ENCODE assay signal across 3 cellular contexts in the genomic region with DNA sequence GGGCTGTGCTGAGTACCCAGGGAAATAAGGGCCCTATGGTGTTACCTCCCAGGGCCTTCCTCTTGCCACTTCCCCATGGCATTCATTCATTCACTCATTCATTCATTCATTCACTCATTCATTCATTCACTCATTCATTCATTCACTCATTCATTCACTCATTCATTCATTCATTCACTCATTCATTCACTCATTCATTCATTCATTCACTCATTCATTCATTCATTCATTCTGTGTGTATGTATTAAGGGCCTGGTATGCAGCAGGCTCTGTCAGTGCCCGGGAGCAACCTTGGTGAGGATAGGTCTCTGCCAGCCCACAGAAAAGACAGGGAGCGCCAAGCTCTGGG.
TF ChIP-seq lines count a peak whose summit lies in the region.

No MANE protein-coding gene starts in this region.

TF ChIP-seq in HEK293, 187 proteins besides CTCF, POLR2A, EP300 and RAD21:
- TF ChIP-seq ZNF24 (tag by site-specific recombination; IDR thresholded peaks at IDR 0.05), result peak; percentile 99

TF ChIP-seq in H1, 55 proteins besides CTCF, POLR2A, EP300 and RAD21:
- TF ChIP-seq KDM1A (IDR thresholded peaks at IDR 0.05; ENCODE audit: borderline replicate concordance, low read length) (0 out of 2 replicates have a peak, but pooled peaks have one; percentile 16), BRCA1 (IDR thresholded peaks at IDR 0.05; ENCODE audit: low read depth, low read length) (peak; percentile 66)
TF ChIP-seq in H1: peak in this region for 2; not testable (repeated sequence) for 53.

TF ChIP-seq in HepG2, 621 proteins besides CTCF, POLR2A, EP300 and RAD21:
- TF ChIP-seq CHD4 (IDR thresholded peaks at IDR 0.05; ENCODE audit: borderline replicate concordance, low read length) (peak; percentile 80; the same call in 1 of the 2 replicates), ZNF24 (IDR thresholded peaks at IDR 0.05) (peak; percentile 97)
